Comparison of ENCODE assay signal across 8 cellular contexts in genomic region chr9:96009690-96010477, GRCh38.
A peak's percentile ranks its signal among the peaks of the same experiment; 100 is the strongest.
DNase-seq lines count a peak whose midpoint lies in the region; ATAC-seq lines count a peak whose summit lies in the region.

No MANE protein-coding gene starts in this region.

- no peaks in the 10 kb centered on the region for H3K9me3 Mint-ChIP-seq in activated CD4-positive, alpha-beta T cell treated with anti-CD3 and anti-CD28 coated beads, Interleukin-2, amount 10 ng/mL, durations not matched to agents 7 days and 5 days

- ATAC-seq in HG03460 (IDR thresholded peaks at IDR 0.05; ENCODE audit: unreplicated experiment): no peak
- ATAC-seq in HG03025 (IDR thresholded peaks at IDR 0.05; ENCODE audit: low FRiP score, unreplicated experiment): no peak

- POLR2A ChIA-PET in activated CD4-positive, alpha-beta T cell treated with anti-CD3 and anti-CD28 coated beads, Interleukin-2, amount 10 ng/mL, durations not matched to agents 7 days and 5 days (lab: Charles Lee): interaction anchor here (1.1 kb wide), 1 partner anchor 135 kb away, joined by 4 read pairs; the partner anchor contains the start of gene ERCC6L2

- DNase-seq in M059J (ENCODE audit: low read depth): peak; percentile 68
- DNase-seq in activated CD4-positive, alpha-beta T cell treated with anti-CD3 and anti-CD28 coated beads, Interleukin-2, amount 10 ng/mL, durations not matched to agents 7 days and 5 days: peak; percentile 83
- peak; percentile 19 for DNase-seq in effector CD8-positive, alpha-beta T cell (lab: John Stamatoyannopoulos, UW)
- DNase-seq in stimulated activated CD8-positive, alpha-beta memory T cell treated with anti-CD3 and anti-CD28 coated beads, Interleukin-2, amount 100 ng/mL, for 1 hour (ENCODE audit: low read depth in 2 of 2): peak; percentile 31 to 51
- no peak for DNase-seq in GDM1 (lab: John Stamatoyannopoulos, UW)
- DNase-seq in NCI-H748 (lab: John Stamatoyannopoulos, UW; ENCODE audit: unreplicated experiment): no peak

- peaks cover 29% of the 10 kb centered on the region for H3K36me3 Mint-ChIP-seq in activated CD4-positive, alpha-beta T cell treated with anti-CD3 and anti-CD28 coated beads, Interleukin-2, amount 10 ng/mL, durations not matched to agents 7 days and 5 days (ENCODE audit: low read depth)

- peak overlapping the region; percentile 40 for H3K4me3 Mint-ChIP-seq in activated CD4-positive, alpha-beta T cell treated with anti-CD3 and anti-CD28 coated beads, Interleukin-2, amount 10 ng/mL, durations not matched to agents 7 days and 5 days

- CTCF ChIA-PET in activated CD4-positive, alpha-beta T cell treated with anti-CD3 and anti-CD28 coated beads, Interleukin-2, amount 10 ng/mL, durations not matched to agents 7 days and 5 days (lab: Charles Lee): interaction anchor here (0.7 to 1.8 kb wide), 7 partner anchors 9 to 75 kb away, joined by 3 to 7 read pairs (median 3); no protein-coding TSS in a partner anchor

- peaks cover 50% of the 10 kb centered on the region for H3K4me1 Mint-ChIP-seq in activated CD4-positive, alpha-beta T cell treated with anti-CD3 and anti-CD28 coated beads, Interleukin-2, amount 10 ng/mL, durations not matched to agents 7 days and 5 days

- H3K27ac Mint-ChIP-seq in activated CD4-positive, alpha-beta T cell treated with anti-CD3 and anti-CD28 coated beads, Interleukin-2, amount 10 ng/mL, durations not matched to agents 7 days and 5 days: peak overlapping the region; percentile 89

- no peaks in the 10 kb centered on the region for H3K27me3 Mint-ChIP-seq in activated CD4-positive, alpha-beta T cell treated with anti-CD3 and anti-CD28 coated beads, Interleukin-2, amount 10 ng/mL, durations not matched to agents 7 days and 5 days

Comparison
In these comparisons a context has a peak if more than half of its experiments do, and no peak if none do; other contexts are left out.
1. DNase-seq: peak in M059J (single experiment), activated CD4-positive, alpha-beta T cell treated with anti-CD3 and anti-CD28 coated beads, Interleukin-2, amount 10 ng/mL, durations not matched to agents 7 days and 5 days (single experiment), effector CD8-positive, alpha-beta T cell (single experiment) and stimulated activated CD8-positive, alpha-beta memory T cell treated with anti-CD3 and anti-CD28 coated beads, Interleukin-2, amount 100 ng/mL, for 1 hour (2 of 2); none in GDM1 (single experiment) and NCI-H748 (single experiment).